Comparison of ENCODE assay signal across 9 cellular contexts in the genomic region with DNA sequence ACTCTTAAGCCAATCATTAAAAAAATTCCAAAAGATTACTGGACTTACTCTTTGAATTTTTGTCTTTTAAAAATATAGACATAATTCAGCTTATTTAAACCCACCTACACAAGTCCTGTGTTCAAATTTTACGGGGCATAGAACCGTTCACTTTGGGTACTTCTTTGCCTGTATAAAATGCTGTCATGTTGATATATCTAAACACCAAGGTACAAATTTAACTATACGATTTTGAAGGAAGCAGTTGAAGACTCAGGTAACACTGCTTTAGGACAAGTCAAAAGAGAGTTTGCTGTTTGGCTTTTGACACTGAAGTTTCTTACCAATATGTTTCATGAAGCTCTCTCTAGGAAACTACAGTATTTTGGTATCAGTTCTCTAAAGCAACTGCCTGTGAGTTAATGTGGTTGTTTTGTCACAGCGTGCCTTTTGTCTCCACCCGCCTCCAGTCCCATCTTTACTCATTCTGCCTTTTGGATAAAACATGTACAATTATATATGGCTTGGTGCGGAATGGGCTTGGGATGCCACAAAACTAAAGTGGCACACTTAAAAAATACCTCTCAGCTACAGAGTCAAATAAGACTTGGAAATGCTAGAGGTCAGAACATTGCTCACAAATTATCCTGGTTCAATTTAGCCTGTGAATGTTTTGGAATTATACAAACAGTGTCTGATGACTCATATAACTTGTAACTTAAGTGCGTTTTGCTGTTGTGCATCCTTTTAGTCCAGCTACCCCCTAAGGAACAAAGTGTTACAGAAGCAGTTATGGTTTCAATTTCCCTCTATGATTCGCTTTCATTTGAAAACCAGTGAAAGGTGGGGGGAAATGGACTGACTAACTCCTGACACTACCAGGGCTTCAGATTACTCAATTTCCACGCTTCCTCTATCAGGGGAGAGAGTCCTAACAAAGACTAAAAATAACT. TPM values are rescaled to one million over a fixed set of nuclear protein-coding genes. Genes with fewer than 3 reads are reported as not detected.
A peak's percentile ranks its signal among the peaks of the same experiment; 100 is the strongest.
DNase-seq lines count a peak whose midpoint lies in the region; ATAC-seq and TF ChIP-seq lines count a peak whose summit lies in the region.
"Had no signal": no experiment of that assay in that cellular context is flagged by ENCODE, and none has a peak within 500 bp of the region (broad histone marks: within the 10 kb centered on the region; RNA-seq: fewer than 3 reads in every experiment).

No MANE protein-coding gene starts in this region.

- DNase-seq in EH (ENCODE audit: low read depth) (peak; percentile 80), brain pericyte (ENCODE audit: low read depth, low spot score) (peak; percentile 47), thoracic aorta (ENCODE audit: low spot score) (no peak), NCI-H1105 treated with DMSO at 0.1 percent for 48 hours (lab: John Stamatoyannopoulos, UW) (no peak), globus pallidus (ENCODE audit: low spot score) (no peak)
- DNase-seq in activated CD4-positive, alpha-beta T cell treated with anti-CD3 and anti-CD28 coated beads, Interleukin-2, amount 10 ng/mL, durations not matched to agents 24 days and 14 days: no peak

- H3K27ac ChIP-seq in thoracic aorta: peak overlapping the region; percentile 52 to 60

- H3K4me3 Mint-ChIP-seq in activated CD4-positive, alpha-beta T cell treated with anti-CD3 and anti-CD28 coated beads, Interleukin-2, amount 10 ng/mL, durations not matched to agents 24 days and 14 days: no peak overlapping the region
- H3K4me3 Mint-ChIP-seq: stimulated activated naive CD8-positive, alpha-beta T cell treated with anti-CD3 and anti-CD28 coated beads, Interleukin-15, Interleukin-2, amounts not matched to agents 100 ng/mL and 50 ng/mL, for 24 hours had no signal

- peak overlapping the region; percentile 23 for H3K4me3 ChIP-seq in thoracic aorta

- H3K4me1 Mint-ChIP-seq in activated CD4-positive, alpha-beta T cell treated with anti-CD3 and anti-CD28 coated beads, Interleukin-2, amount 10 ng/mL, durations not matched to agents 24 days and 14 days: no peaks in the 10 kb centered on the region

- peaks cover 4% of the 10 kb centered on the region for H3K27me3 Mint-ChIP-seq in activated CD4-positive, alpha-beta T cell treated with anti-CD3 and anti-CD28 coated beads, Interleukin-2, amount 10 ng/mL, durations not matched to agents 24 days and 14 days

- H3K9me3 ChIP-seq in thoracic aorta: no peaks in the 10 kb centered on the region

- H3K9me3 Mint-ChIP-seq in activated CD4-positive, alpha-beta T cell treated with anti-CD3 and anti-CD28 coated beads, Interleukin-2, amount 10 ng/mL, durations not matched to agents 24 days and 14 days: no peaks in the 10 kb centered on the region
- H3K9me3 Mint-ChIP-seq: stimulated activated naive CD8-positive, alpha-beta T cell treated with anti-CD3 and anti-CD28 coated beads, Interleukin-15, Interleukin-2, amounts not matched to agents 100 ng/mL and 50 ng/mL, for 24 hours had no signal

- H3K36me3 ChIP-seq in thoracic aorta: no peaks in the 10 kb centered on the region

- no peak for TF ChIP-seq CTCF in thoracic aorta (IDR thresholded peaks at IDR 0.05)

- no peaks in the 10 kb centered on the region for H3K27me3 ChIP-seq in thoracic aorta (replicated peaks; ENCODE audit: insufficient read depth)

- peaks cover 13 to 59% of the 10 kb centered on the region in 2 donors for H3K4me1 ChIP-seq in thoracic aorta (ENCODE audit: control insufficient read depth in 1 of 2, low read depth in 2 of 2)

- ATAC-seq in GM21528 (IDR thresholded peaks at IDR 0.05; ENCODE audit: low FRiP score, unreplicated experiment): peak; percentile 89
- peak; percentile 62 for ATAC-seq in HG03575 (IDR thresholded peaks at IDR 0.05; ENCODE audit: extremely low read depth, insufficient number of reproducible peaks, low FRiP score, unreplicated experiment)
- ATAC-seq in thoracic aorta (ENCODE audit: insufficient number of reproducible peaks, low FRiP score, low read depth): peak; percentile 34

- intact Hi-C loops in activated CD4-positive, alpha-beta T cell treated with anti-CD3 and anti-CD28 coated beads, Interleukin-2, amount 10 ng/mL, durations not matched to agents 24 days and 14 days (cut with micrococcal nuclease): no loop called here

- no peaks in the 10 kb centered on the region for H3K36me3 Mint-ChIP-seq in activated CD4-positive, alpha-beta T cell treated with anti-CD3 and anti-CD28 coated beads, Interleukin-2, amount 10 ng/mL, durations not matched to agents 24 days and 14 days (ENCODE audit: low read depth)

- no peak overlapping the region for H3K27ac Mint-ChIP-seq in activated CD4-positive, alpha-beta T cell treated with anti-CD3 and anti-CD28 coated beads, Interleukin-2, amount 10 ng/mL, durations not matched to agents 24 days and 14 days
- H3K27ac Mint-ChIP-seq: stimulated activated naive CD8-positive, alpha-beta T cell treated with anti-CD3 and anti-CD28 coated beads, Interleukin-15, Interleukin-2, amounts not matched to agents 100 ng/mL and 50 ng/mL, for 24 hours had no signal

RNA-seq across cellular contexts. Expression of a gene that starts 38.7 kb away (rescaled TPM):
- total RNA-seq in thoracic aorta: 1 to 10 TPM; 3.4 to 3.7 TPM
- total RNA-seq in activated CD4-positive, alpha-beta T cell treated with anti-CD3 and anti-CD28 coated beads, Interleukin-2, amount 10 ng/mL, durations not matched to agents 24 days and 14 days: not detected in 2 replicates

Comparison
In these comparisons a context has a peak if more than half of its experiments do, and no peak if none do; other contexts are left out.
1. DNase-seq: peak in EH (single experiment) and brain pericyte (single experiment); none in thoracic aorta (single experiment), NCI-H1105 treated with DMSO at 0.1 percent for 48 hours (single experiment), activated CD4-positive, alpha-beta T cell treated with anti-CD3 and anti-CD28 coated beads, Interleukin-2, amount 10 ng/mL, durations not matched to agents 24 days and 14 days (single experiment) and globus pallidus (single experiment).
2. ATAC-seq: peak in every context shown above with its lines; median percentile 89 in GM21528; 62 in HG03575; 34 in thoracic aorta.